ENCODE assay signal across 1 cellular context in genomic region chr16:14428043-14428442, GRCh38.
TF ChIP-seq lines count a peak whose summit lies in the region.

No MANE protein-coding gene starts in this region.

TF ChIP-seq in HepG2, 621 proteins besides CTCF, POLR2A, EP300 and RAD21 (continued from another document):
- TF ChIP-seq E2F1 (CRISPR knock-in tag; IDR thresholded peaks at IDR 0.05) (no peak), GPBP1L1 (CRISPR knock-in tag; IDR thresholded peaks at IDR 0.05) (no peak), ZBTB4 (CRISPR knock-in tag; IDR thresholded peaks at IDR 0.05; ENCODE audit: borderline replicate concordance) (no peak), NFKBIZ (CRISPR knock-in tag; IDR thresholded peaks at IDR 0.05) (no peak), KLF11 (CRISPR knock-in tag; IDR thresholded peaks at IDR 0.05) (no peak)
